1 cellular context compared by ENCODE assay signal in genomic region chr9:131344931-131345535, GRCh38. TPM values are rescaled to one million over a fixed set of nuclear protein-coding genes. Genes with fewer than 3 reads are reported as not detected.
"Had no signal": no experiment of that assay in that cellular context is flagged by ENCODE, and none has a peak within 500 bp of the region (broad histone marks: within the 10 kb centered on the region; RNA-seq: fewer than 3 reads in every experiment).

No MANE protein-coding gene starts in this region.

RNA-seq across cellular contexts. Expression of gene PLPP7, which starts 55.5 kb away (rescaled TPM):
- total RNA-seq: HT-29 had no signal
